ENCODE assay signal across 21 cellular contexts in the genomic region with DNA sequence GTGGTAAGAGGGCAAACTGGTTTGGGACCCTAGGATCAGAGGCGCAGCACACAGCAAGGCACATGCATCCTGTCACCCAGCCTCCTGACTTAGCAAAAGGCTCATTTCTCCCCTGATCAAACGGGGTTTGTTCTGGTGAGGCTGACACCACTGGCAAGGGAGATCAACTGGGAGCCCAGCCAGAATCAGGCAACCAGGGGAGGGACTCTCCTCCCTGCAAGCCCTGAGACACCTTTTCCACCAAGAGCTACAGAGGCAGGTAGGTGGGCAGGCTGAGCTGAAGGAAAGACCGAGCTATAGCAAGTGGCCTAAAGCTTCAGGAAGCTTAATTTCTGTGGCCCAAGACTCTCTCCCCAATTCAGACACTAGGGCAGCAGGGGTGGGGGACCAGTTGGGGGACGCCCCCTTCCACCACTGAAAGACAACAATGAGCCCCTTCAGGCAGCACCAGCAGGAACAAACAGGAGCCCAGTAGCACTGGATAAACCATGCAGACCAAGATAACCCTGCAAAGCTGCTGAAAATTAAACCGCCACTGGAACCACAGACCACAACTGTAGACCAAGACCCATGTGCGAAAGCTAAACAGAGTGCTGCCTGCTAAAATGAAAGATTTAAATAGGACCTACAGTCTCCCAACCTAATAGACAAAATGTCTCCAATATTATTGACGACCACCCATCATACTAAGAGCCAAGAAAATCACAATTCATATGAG. TPM values are rescaled to one million over a fixed set of nuclear protein-coding genes. Genes with fewer than 3 reads are reported as not detected.
DNase-seq lines count a peak whose midpoint lies in the region; ATAC-seq, FAIRE-seq and TF ChIP-seq lines count a peak whose summit lies in the region.
"Had no signal": no experiment of that assay in that cellular context is flagged by ENCODE, and none has a peak within 500 bp of the region (broad histone marks: within the 10 kb centered on the region; RNA-seq: fewer than 3 reads in every experiment).

No MANE protein-coding gene starts in this region.

- H3K79me2 ChIP-seq in KMS-11 (ENCODE audit: insufficient read depth, low read depth) (no peaks in the 10 kb centered on the region), GM12878 (ENCODE audit: control insufficient read depth, insufficient read depth, low read length) (no peaks in the 10 kb centered on the region)
- H3K79me2 ChIP-seq: parathyroid adenoma had no signal

- no peak overlapping the region for H3K4me3 ChIP-seq in KMS-11 (IDR thresholded peaks at IDR 0.05; ENCODE audit: insufficient read depth, low read depth, low read length)
- no peak overlapping the region for H3K4me3 ChIP-seq in GM12878
- H3K4me3 ChIP-seq in MG63, result no peak overlapping the region
- H3K4me3 ChIP-seq in vagina, result no peak overlapping the region
- H3K4me3 ChIP-seq: tibial artery had no signal

- POLR2A ChIA-PET in GM12878 (lab: Charles Lee), result no interaction called here
- POLR2A ChIA-PET in naive thymus-derived CD8-positive, alpha-beta T cell (lab: Charles Lee), result interaction anchor here (0.6 to 1.8 kb wide), 4 partner anchors 19 to 51 kb away, joined by 3 to 8 read pairs (median 4); partner anchors contain the start of genes SAR1A and TYSND1

- no peaks in the 10 kb centered on the region for H3K27me3 Mint-ChIP-seq in naive thymus-derived CD8-positive, alpha-beta T cell
- H3K27me3 Mint-ChIP-seq: brain, IgD-negative memory B cell had no signal

- TF ChIP-seq CTCF in KMS-11 (conservative IDR thresholded peaks at IDR 0.05; ENCODE audit: low read depth, low read length) (no peak), GM12878 (IDR thresholded peaks at IDR 0.05 in 2 of 3, conservative IDR thresholded peaks at IDR 0.05 in 1 of 3; ENCODE audit: control insufficient read depth in 2 of 3, extremely low read depth in 1 of 3, insufficient read depth in 1 of 3, low read depth in 3 of 3, low read length in 3 of 3) (no peak), vagina (IDR thresholded peaks at IDR 0.05) (no peak)

- TF ChIP-seq EP300 in GM12878 (IDR thresholded peaks at IDR 0.05; ENCODE audit: borderline replicate concordance in 1 of 2, control insufficient read depth in 1 of 2, low read depth in 2 of 2, low read length in 2 of 2), result no peak

- peak overlapping the region; percentile 19 to 90 (median 62) for H3K27ac Mint-ChIP-seq in naive thymus-derived CD8-positive, alpha-beta T cell
- H3K27ac Mint-ChIP-seq: mesothelial cell of epicardium had no signal

- 0 out of 2 replicates have a peak, but pooled peaks cover 4% of the 10 kb centered on the region for H4K20me1 ChIP-seq in KMS-11 (ENCODE audit: insufficient read depth)
- H4K20me1 ChIP-seq in GM12878 (ENCODE audit: control insufficient read depth, insufficient read depth), result peaks cover 2% of the 10 kb centered on the region; the same call in 1 of the 2 replicates

- CTCF ChIA-PET in GM12878 (lab: Yijun Ruan, JAX), result interaction anchor here (0.9 to 3.4 kb wide), 4 partner anchors 23 to 81 kb away, joined by 3 to 15 read pairs (median 8); partner anchors contain the start of gene TYSND1

- peaks cover 43% of the 10 kb centered on the region for H3K4me1 ChIP-seq in KMS-11 (ENCODE audit: low read depth, poor library complexity, severe bottlenecking)
- H3K4me1 ChIP-seq in GM12878 (ENCODE audit: control insufficient read depth, insufficient read depth, low read length), result no peaks in the 10 kb centered on the region; the same call in 1 of the 2 replicates
- no peaks in the 10 kb centered on the region for H3K4me1 ChIP-seq in vagina
- H3K4me1 ChIP-seq: parathyroid adenoma had no signal

- H3K4me3 Mint-ChIP-seq in naive thymus-derived CD8-positive, alpha-beta T cell, result peak overlapping the region in 9 of 10 donors; percentile 3 to 71 (median 51)
- H3K4me3 Mint-ChIP-seq: brain, IgD-negative memory B cell, mesothelial cell of epicardium had no signal

- 71% methylated on average over 7 of the region's 7 CpGs for WGBS in GM12878 (ENCODE audit: insufficient coverage, insufficient replicate concordance, low lambda C conversion rate, missing lambda C conversion rate)

- H3K27ac ChIP-seq in KMS-11 (peak overlapping the region; percentile 48), GM12878 (ENCODE audit: control insufficient read depth, insufficient read depth) (no peak overlapping the region), vagina (no peak overlapping the region)
- H3K27ac ChIP-seq: parathyroid adenoma, tibial artery had no signal

- RAD21 ChIA-PET in GM12878 (lab: Charles Lee; ENCODE audit: unreplicated experiment), result no interaction called here

- H3K9me3 Mint-ChIP-seq in naive thymus-derived CD8-positive, alpha-beta T cell, result no peaks in the 10 kb centered on the region

- H3K9me3 ChIP-seq in GM12878 (replicated peaks; ENCODE audit: control insufficient read depth, insufficient read depth, low read length) (no peaks in the 10 kb centered on the region; the same call in 2 of the 3 replicates), MG63 (peaks cover 9% of the 10 kb centered on the region; the same call in 1 of the 2 replicates), vagina (no peaks in the 10 kb centered on the region)
- H3K9me3 ChIP-seq: tibial artery had no signal

- H3K9ac ChIP-seq in KMS-11 (no peak overlapping the region), GM12878 (ENCODE audit: control insufficient read depth, insufficient read depth, low read length) (no peak overlapping the region)
- H3K9ac ChIP-seq: parathyroid adenoma had no signal

- SMC1A ChIA-PET in GM12878 (lab: Charles Lee; ENCODE audit: uncharacterized antibody, unreplicated experiment), result interaction anchor here (0.6 to 3.1 kb wide), 2 partner anchors 51 to 560 kb away, joined by 3 to 13 read pairs; partner anchors contain the start of gene TYSND1

- H3K4me1 Mint-ChIP-seq in naive thymus-derived CD8-positive, alpha-beta T cell, result peaks cover 18 to 31% (median 24%) of the 10 kb centered on the region in 4 donors
- H3K4me1 Mint-ChIP-seq: IgD-negative memory B cell had no signal

- intact Hi-C loops in GM12878 (cut with micrococcal nuclease; ENCODE audit: unreplicated experiment), result no loop called here
- intact Hi-C loops in vagina (cut with DNase I), result no loop called here

- in situ Hi-C loops in GM12878 (cut with MboI), result no loop called here

- FAIRE-seq in GM12878 (lab: Jason Lieb, UNC), result no peak
- FAIRE-seq: H54 had no signal

- BruUV-seq in GM12878 (replicated peaks; lab: Mats Ljungman, UMichigan), result no TSS peak

- no peak for ATAC-seq in GM12878
- ATAC-seq in naive thymus-derived CD8-positive, alpha-beta T cell, result peak; percentile 67 to 71
- ATAC-seq in GM21515 (IDR thresholded peaks at IDR 0.05; ENCODE audit: unreplicated experiment), result no peak

- H3K36me3 ChIP-seq in KMS-11 (ENCODE audit: insufficient read depth) (peaks cover 9% of the 10 kb centered on the region; the same call in 1 of the 2 replicates), GM12878 (ENCODE audit: control insufficient read depth in 2 of 2, insufficient read depth in 2 of 2, low read length in 1 of 2) (peaks cover 9 to 22% of the 10 kb centered on the region in 2 experiments), MG63 (peaks cover 52% of the 10 kb centered on the region), vagina (peaks cover 0 to 26% of the 10 kb centered on the region in 2 donors)

- TF ChIP-seq POLR2A in GM12878 (IDR thresholded peaks at IDR 0.05; ENCODE audit: low read depth, low read length) (no peak), vagina (IDR thresholded peaks at IDR 0.05) (no peak)

- TF ChIP-seq RAD21 in GM12878 (IDR thresholded peaks at IDR 0.05; ENCODE audit: insufficient read depth, low read depth, low read length), result no peak

- no peak overlapping the region for H2AFZ ChIP-seq in KMS-11 (ENCODE audit: low read depth)
- no peak overlapping the region for H2AFZ ChIP-seq in GM12878 (ENCODE audit: control insufficient read depth, low read depth, low read length)
- H2AFZ ChIP-seq: parathyroid adenoma had no signal

- H3K36me3 Mint-ChIP-seq in naive thymus-derived CD8-positive, alpha-beta T cell, result peaks cover 0 to 24% (median 6%) of the 10 kb centered on the region in 3 donors
- H3K36me3 Mint-ChIP-seq: IgD-negative memory B cell had no signal

- H3K27me3 ChIP-seq in KMS-11 (ENCODE audit: insufficient read depth, low read depth) (no peaks in the 10 kb centered on the region), GM12878 (replicated peaks in 1 of 2; ENCODE audit: control insufficient read depth in 2 of 2, insufficient read depth in 2 of 2, low read length in 1 of 2) (no peaks in the 10 kb centered on the region), MG63 (no peaks in the 10 kb centered on the region), vagina (no peaks in the 10 kb centered on the region)
- H3K27me3 ChIP-seq: tibial artery had no signal

- H3K4me2 ChIP-seq in KMS-11 (peak overlapping the region; percentile 72), GM12878 (ENCODE audit: control insufficient read depth, insufficient read depth) (no peak overlapping the region)

- DNase-seq in C1 segment of cervical spinal cord (lab: John Stamatoyannopoulos, UW) (peak in 9 of 14 donors; percentile 10 to 44 (median 23)), GM12878 (ENCODE audit: low read depth, low spot score) (no peak), MG63 (no peak), vagina (ENCODE audit: extremely low spot score in 2 of 2) (no peak), NCI-H1417 (lab: John Stamatoyannopoulos, UW) (no peak)
- peak in 5 of 10 donors; percentile 5 to 27 (median 25) for DNase-seq in naive thymus-derived CD8-positive, alpha-beta T cell
- DNase-seq: activated CD4-positive, alpha-beta T cell treated with anti-CD3 and anti-CD28 coated beads for 4 hours; activated effector memory CD4-positive, alpha-beta T cell treated with anti-CD3 and anti-CD28 coated beads, Interleukin-2, amount 50 U/mL, for 16 hours; effector CD4-positive, alpha-beta T cell; NCI-H1694 treated with DMSO at 0.1 percent for 48 hours; NCI-H524 treated with DMSO at 0.1 percent for 48 hours; RPMI8226; stimulated activated CD4-positive, alpha-beta T cell treated with anti-CD3 and anti-CD28 coated beads, Interleukin-15, amount 100 ng/mL, for 24 hours; tibial artery had no signal

RNA-seq across cellular contexts. Expression of gene SAR1A, which starts 27.1 kb away (rescaled TPM):
- total RNA-seq in GM12878 (2013; cell fraction: nucleolus; rRNA removed), result 36.4 and 40.0 TPM in 2 replicates
- total RNA-seq in GM12878 (2014; rRNA removed) (45.4 and 60.3 TPM in 2 replicates), GM12878 (2014; rRNA removed; fragmentation: Illumina TruSeq; extraction: Trizol) (52.7 and 54.7 TPM in 2 replicates), GM12878 (2021) (77.3 and 81.3 TPM in 2 replicates), vagina (57.9 TPM)
- 31.2 TPM for polyA plus RNA-seq in GM12878 (2011; ENCODE audit: low read depth)
- polyA plus RNA-seq in GM12878 (2011; rRNA removed) (85.0 and 101 TPM in 2 replicates), GM12878 (2014; fragmentation: Illumina TruSeq; extraction: Trizol) (54.8 and 55.6 TPM in 2 replicates), GM12878 (2014; fragmentation: Nextera tagmentation; extraction: Ambion mirVana) (10 to 100 TPM; 69.4 to 81.1 TPM), GM12878 (2014; rRNA removed) (29.3 and 33.2 TPM in 2 replicates), GM12878 (2016; fragmentation: Nextera tagmentation; extraction: Ambion mirVana) (10 to 100 TPM; 58.0 to 62.2 TPM)
- 21.4 and 21.6 TPM in 2 replicates for polyA plus RNA-seq in GM12878 (2011; cell fraction: cytosol; rRNA removed)
- 17.8 and 20.3 TPM in 2 replicates for polyA plus RNA-seq in GM12878 (2011; cell fraction: nucleus; rRNA removed)
- polyA plus RNA-seq in GM12878 (2012), result 32.0 and 39.5 TPM in 2 replicates
- 40.6 and 76.1 TPM in 2 replicates for polyA minus RNA-seq in GM12878 (2011; rRNA and poly(A)+ RNA removed)
- polyA minus RNA-seq in GM12878 (2011; cell fraction: cytosol; rRNA and poly(A)+ RNA removed), result 18.6 and 25.1 TPM in 2 replicates
- polyA minus RNA-seq in GM12878 (2011; cell fraction: nucleus; rRNA and poly(A)+ RNA removed), result 10.0 and 14.1 TPM in 2 replicates
- total RNA-seq in naive thymus-derived CD8-positive, alpha-beta T cell, result 10 to 100 TPM; 91.7 to 94.7 TPM
- 10 to 100 TPM; 18.7 to 37.3 (median 21.5) TPM for polyA plus RNA-seq in naive thymus-derived CD8-positive, alpha-beta T cell
- total RNA-seq in MG63 (2014; rRNA removed; shearing (Covaris generic); ENCODE audit: low replicate concordance), result 55.6 and 67.0 TPM in 2 replicates

RNA-seq across cellular contexts. Expression of gene PPA1, which starts 35.8 kb away (rescaled TPM):
- 131 and 145 TPM in 2 replicates for total RNA-seq in GM12878 (2013; cell fraction: nucleolus; rRNA removed)
- 297 and 344 TPM in 2 replicates for total RNA-seq in GM12878 (2014; rRNA removed)
- total RNA-seq in GM12878 (2014; rRNA removed; fragmentation: Illumina TruSeq; extraction: Trizol), result 334 and 338 TPM in 2 replicates
- total RNA-seq in GM12878 (2021), result 254 and 260 TPM in 2 replicates
- polyA plus RNA-seq in GM12878 (2011; ENCODE audit: low read depth), result 197 TPM
- polyA plus RNA-seq in GM12878 (2011; rRNA removed), result 452 and 655 TPM in 2 replicates
- 191 and 218 TPM in 2 replicates for polyA plus RNA-seq in GM12878 (2011; cell fraction: cytosol; rRNA removed)
- polyA plus RNA-seq in GM12878 (2011; cell fraction: nucleus; rRNA removed), result 159 and 213 TPM in 2 replicates
- 207 and 266 TPM in 2 replicates for polyA plus RNA-seq in GM12878 (2012)
- polyA plus RNA-seq in GM12878 (2014; fragmentation: Illumina TruSeq; extraction: Trizol), result 296 and 362 TPM in 2 replicates
- 100 to 1,000 TPM; 224 to 386 TPM for polyA plus RNA-seq in GM12878 (2014; fragmentation: Nextera tagmentation; extraction: Ambion mirVana)
- polyA plus RNA-seq in GM12878 (2014; rRNA removed), result 346 and 396 TPM in 2 replicates
- polyA plus RNA-seq in GM12878 (2016; fragmentation: Nextera tagmentation; extraction: Ambion mirVana), result 100 to 1,000 TPM; 353 to 365 TPM
- polyA minus RNA-seq in GM12878 (2011; rRNA and poly(A)+ RNA removed), result 181 and 246 TPM in 2 replicates
- 70.8 and 76.2 TPM in 2 replicates for polyA minus RNA-seq in GM12878 (2011; cell fraction: cytosol; rRNA and poly(A)+ RNA removed)
- polyA minus RNA-seq in GM12878 (2011; cell fraction: nucleus; rRNA and poly(A)+ RNA removed), result 44.1 and 89.6 TPM in 2 replicates
- total RNA-seq in naive thymus-derived CD8-positive, alpha-beta T cell, result 10 to 100 TPM; 51.0 to 57.4 TPM
- 100 to 1,000 TPM; 137 to 222 (median 154) TPM for polyA plus RNA-seq in naive thymus-derived CD8-positive, alpha-beta T cell
- total RNA-seq in MG63 (2014; rRNA removed; shearing (Covaris generic); ENCODE audit: low replicate concordance), result 437 and 481 TPM in 2 replicates
- total RNA-seq in vagina, result 79.3 TPM

RNA-seq across cellular contexts. Expression of gene TYSND1, which starts 50.9 kb away (rescaled TPM):
- 14.2 and 15.7 TPM in 2 replicates for total RNA-seq in GM12878 (2013; cell fraction: nucleolus; rRNA removed)
- total RNA-seq in GM12878 (2014; rRNA removed), result 18.9 and 19.4 TPM in 2 replicates
- 8.1 and 8.7 TPM in 2 replicates for total RNA-seq in GM12878 (2014; rRNA removed; fragmentation: Illumina TruSeq; extraction: Trizol)
- total RNA-seq in GM12878 (2021), result 20.0 and 21.4 TPM in 2 replicates
- 5.0 TPM for polyA plus RNA-seq in GM12878 (2011; ENCODE audit: low read depth)
- polyA plus RNA-seq in GM12878 (2011; rRNA removed), result 3.5 and 5.6 TPM in 2 replicates
- polyA plus RNA-seq in GM12878 (2011; cell fraction: cytosol; rRNA removed), result 6.1 and 8.6 TPM in 2 replicates
- polyA plus RNA-seq in GM12878 (2011; cell fraction: nucleus; rRNA removed), result 40.7 and 42.7 TPM in 2 replicates
- 7.3 and 9.9 TPM in 2 replicates for polyA plus RNA-seq in GM12878 (2012)
- 4.7 and 8.6 TPM in 2 replicates for polyA plus RNA-seq in GM12878 (2014; fragmentation: Illumina TruSeq; extraction: Trizol)
- 1 to 10 TPM; 1.9 to 4.5 TPM for polyA plus RNA-seq in GM12878 (2014; fragmentation: Nextera tagmentation; extraction: Ambion mirVana)
- 16.7 and 17.4 TPM in 2 replicates for polyA plus RNA-seq in GM12878 (2014; rRNA removed)
- 10 to 100 TPM; 15.2 to 18.8 TPM for polyA plus RNA-seq in GM12878 (2016; fragmentation: Nextera tagmentation; extraction: Ambion mirVana)
- 4.2 and 6.1 TPM in 2 replicates for polyA minus RNA-seq in GM12878 (2011; rRNA and poly(A)+ RNA removed)
- polyA minus RNA-seq in GM12878 (2011; cell fraction: cytosol; rRNA and poly(A)+ RNA removed), result 2.7 and 2.9 TPM in 2 replicates
- polyA minus RNA-seq in GM12878 (2011; cell fraction: nucleus; rRNA and poly(A)+ RNA removed), result 8.0 and 12.7 TPM in 2 replicates
- total RNA-seq in naive thymus-derived CD8-positive, alpha-beta T cell, result 10 to 100 TPM; 34.5 to 35.3 TPM
- 10 to 100 TPM; 23.0 to 28.8 (median 24.3) TPM for polyA plus RNA-seq in naive thymus-derived CD8-positive, alpha-beta T cell
- total RNA-seq in MG63 (2014; rRNA removed; shearing (Covaris generic); ENCODE audit: low replicate concordance), result 19.4 and 29.9 TPM in 2 replicates
- 15.7 TPM for total RNA-seq in vagina

Comparison
In these comparisons a context has a peak if more than half of its experiments do, and no peak if none do; other contexts are left out.
1. DNase-seq: peak in C1 segment of cervical spinal cord (9 of 14); none in GM12878 (single experiment), MG63 (single experiment), vagina (0 of 2) and NCI-H1417 (0 of 3).
2. ATAC-seq: peak in naive thymus-derived CD8-positive, alpha-beta T cell (2 of 2); none in GM12878 (single experiment) and GM21515 (single experiment).